ENCODE assay signal across 1 cellular context in the genomic region with DNA sequence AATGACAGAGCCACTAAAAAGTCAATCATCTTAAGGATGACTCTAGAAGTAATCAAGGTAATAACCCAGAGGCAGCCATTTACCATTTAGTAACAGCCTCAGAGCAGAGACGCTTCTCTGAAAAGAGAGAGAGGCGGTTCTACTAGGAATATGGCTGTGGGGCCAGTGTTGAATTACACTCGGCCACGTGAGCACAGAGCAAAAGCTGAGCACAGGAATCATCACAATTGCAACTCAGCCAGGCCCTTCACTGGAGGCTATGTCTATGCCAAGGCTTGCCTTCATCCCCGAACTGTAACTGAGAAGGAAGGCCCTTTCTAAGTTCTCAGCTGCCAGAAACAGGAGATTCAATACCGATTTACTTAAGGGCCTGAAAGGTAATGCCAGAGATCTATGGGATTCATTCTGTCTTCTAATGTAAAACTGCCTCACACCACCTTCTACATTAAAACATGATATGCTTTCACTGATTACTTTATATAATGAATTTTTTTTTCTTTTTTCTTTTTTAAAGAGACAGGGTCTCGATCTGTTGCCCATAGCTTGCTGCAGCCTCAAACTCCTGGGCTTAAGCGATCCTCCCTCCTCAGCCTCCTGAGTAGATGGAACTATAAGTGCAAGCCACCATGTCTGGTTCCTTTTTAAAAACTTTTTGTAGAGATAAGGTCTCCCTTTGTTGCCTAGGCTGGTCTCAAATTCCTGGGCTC.
TF ChIP-seq lines count a peak whose summit lies in the region.

No MANE protein-coding gene starts in this region.

TF ChIP-seq in K562, 482 proteins besides CTCF, POLR2A, EP300 and RAD21 (continued from another document and continues in another):
- TF ChIP-seq, protein P1, sequence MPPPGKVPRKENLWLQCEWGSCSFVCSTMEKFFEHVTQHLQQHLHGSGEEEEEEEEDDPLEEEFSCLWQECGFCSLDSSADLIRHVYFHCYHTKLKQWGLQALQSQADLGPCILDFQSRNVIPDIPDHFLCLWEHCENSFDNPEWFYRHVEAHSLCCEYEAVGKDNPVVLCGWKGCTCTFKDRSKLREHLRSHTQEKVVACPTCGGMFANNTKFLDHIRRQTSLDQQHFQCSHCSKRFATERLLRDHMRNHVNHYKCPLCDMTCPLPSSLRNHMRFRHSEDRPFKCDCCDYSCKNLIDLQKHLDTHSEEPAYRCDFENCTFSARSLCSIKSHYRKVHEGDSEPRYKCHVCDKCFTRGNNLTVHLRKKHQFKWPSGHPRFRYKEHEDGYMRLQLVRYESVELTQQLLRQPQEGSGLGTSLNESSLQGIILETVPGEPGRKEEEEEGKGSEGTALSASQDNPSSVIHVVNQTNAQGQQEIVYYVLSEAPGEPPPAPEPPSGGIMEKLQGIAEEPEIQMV (tag; conservative IDR thresholded peaks at IDR 0.05; ENCODE audit: low read depth): no peak
- no peak for TF ChIP-seq ESRRB (CRISPR knock-in tag; IDR thresholded peaks at IDR 0.05; ENCODE audit: borderline replicate concordance)
- no peak for TF ChIP-seq ZNF12 (CRISPR knock-in tag; IDR thresholded peaks at IDR 0.05)
- TF ChIP-seq, protein P2, sequence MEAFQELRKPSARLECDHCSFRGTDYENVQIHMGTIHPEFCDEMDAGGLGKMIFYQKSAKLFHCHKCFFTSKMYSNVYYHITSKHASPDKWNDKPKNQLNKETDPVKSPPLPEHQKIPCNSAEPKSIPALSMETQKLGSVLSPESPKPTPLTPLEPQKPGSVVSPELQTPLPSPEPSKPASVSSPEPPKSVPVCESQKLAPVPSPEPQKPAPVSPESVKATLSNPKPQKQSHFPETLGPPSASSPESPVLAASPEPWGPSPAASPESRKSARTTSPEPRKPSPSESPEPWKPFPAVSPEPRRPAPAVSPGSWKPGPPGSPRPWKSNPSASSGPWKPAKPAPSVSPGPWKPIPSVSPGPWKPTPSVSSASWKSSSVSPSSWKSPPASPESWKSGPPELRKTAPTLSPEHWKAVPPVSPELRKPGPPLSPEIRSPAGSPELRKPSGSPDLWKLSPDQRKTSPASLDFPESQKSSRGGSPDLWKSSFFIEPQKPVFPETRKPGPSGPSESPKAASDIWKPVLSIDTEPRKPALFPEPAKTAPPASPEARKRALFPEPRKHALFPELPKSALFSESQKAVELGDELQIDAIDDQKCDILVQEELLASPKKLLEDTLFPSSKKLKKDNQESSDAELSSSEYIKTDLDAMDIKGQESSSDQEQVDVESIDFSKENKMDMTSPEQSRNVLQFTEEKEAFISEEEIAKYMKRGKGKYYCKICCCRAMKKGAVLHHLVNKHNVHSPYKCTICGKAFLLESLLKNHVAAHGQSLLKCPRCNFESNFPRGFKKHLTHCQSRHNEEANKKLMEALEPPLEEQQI (IDR thresholded peaks at IDR 0.05): no peak
- TF ChIP-seq TCFL5 (CRISPR knock-in tag; conservative IDR thresholded peaks at IDR 0.05): no peak
- no peak for TF ChIP-seq MAFF (IDR thresholded peaks at IDR 0.05; ENCODE audit: low read length)
- 0 out of 2 replicates have a peak, but pooled peaks have one; percentile 55 for TF ChIP-seq ZNF766 (CRISPR knock-in tag; conservative IDR thresholded peaks at IDR 0.05)
- TF ChIP-seq BCL6 (CRISPR knock-in tag; IDR thresholded peaks at IDR 0.05): no peak
- TF ChIP-seq, protein P3, sequence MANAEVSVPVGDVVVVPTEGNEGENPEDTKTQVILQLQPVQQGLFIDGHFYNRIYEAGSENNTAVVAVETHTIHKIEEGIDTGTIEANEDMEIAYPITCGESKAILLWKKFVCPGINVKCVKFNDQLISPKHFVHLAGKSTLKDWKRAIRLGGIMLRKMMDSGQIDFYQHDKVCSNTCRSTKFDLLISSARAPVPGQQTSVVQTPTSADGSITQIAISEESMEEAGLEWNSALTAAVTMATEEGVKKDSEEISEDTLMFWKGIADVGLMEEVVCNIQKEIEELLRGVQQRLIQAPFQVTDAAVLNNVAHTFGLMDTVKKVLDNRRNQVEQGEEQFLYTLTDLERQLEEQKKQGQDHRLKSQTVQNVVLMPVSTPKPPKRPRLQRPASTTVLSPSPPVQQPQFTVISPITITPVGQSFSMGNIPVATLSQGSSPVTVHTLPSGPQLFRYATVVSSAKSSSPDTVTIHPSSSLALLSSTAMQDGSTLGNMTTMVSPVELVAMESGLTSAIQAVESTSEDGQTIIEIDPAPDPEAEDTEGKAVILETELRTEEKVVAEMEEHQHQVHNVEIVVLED (CRISPR knock-in tag; IDR thresholded peaks at IDR 0.05): no peak
- peak; percentile 44 to 52; a peak in 2 of 4 replicates for TF ChIP-seq TEAD1 (CRISPR knock-in tag; IDR thresholded peaks at IDR 0.05)
- no peak for TF ChIP-seq TARDBP (IDR thresholded peaks at IDR 0.05)
- TF ChIP-seq, protein P4, sequence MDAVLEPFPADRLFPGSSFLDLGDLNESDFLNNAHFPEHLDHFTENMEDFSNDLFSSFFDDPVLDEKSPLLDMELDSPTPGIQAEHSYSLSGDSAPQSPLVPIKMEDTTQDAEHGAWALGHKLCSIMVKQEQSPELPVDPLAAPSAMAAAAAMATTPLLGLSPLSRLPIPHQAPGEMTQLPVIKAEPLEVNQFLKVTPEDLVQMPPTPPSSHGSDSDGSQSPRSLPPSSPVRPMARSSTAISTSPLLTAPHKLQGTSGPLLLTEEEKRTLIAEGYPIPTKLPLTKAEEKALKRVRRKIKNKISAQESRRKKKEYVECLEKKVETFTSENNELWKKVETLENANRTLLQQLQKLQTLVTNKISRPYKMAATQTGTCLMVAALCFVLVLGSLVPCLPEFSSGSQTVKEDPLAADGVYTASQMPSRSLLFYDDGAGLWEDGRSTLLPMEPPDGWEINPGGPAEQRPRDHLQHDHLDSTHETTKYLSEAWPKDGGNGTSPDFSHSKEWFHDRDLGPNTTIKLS (IDR thresholded peaks at IDR 0.05; ENCODE audit: borderline replicate concordance, low read depth): peak; percentile 66; the same call in 1 of the 2 replicates
- TF ChIP-seq IFI16 (CRISPR knock-in tag; IDR thresholded peaks at IDR 0.05): no peak
- TF ChIP-seq SMAD4 (CRISPR knock-in tag; conservative IDR thresholded peaks at IDR 0.05): peak; percentile 73
- TF ChIP-seq, protein P5, sequence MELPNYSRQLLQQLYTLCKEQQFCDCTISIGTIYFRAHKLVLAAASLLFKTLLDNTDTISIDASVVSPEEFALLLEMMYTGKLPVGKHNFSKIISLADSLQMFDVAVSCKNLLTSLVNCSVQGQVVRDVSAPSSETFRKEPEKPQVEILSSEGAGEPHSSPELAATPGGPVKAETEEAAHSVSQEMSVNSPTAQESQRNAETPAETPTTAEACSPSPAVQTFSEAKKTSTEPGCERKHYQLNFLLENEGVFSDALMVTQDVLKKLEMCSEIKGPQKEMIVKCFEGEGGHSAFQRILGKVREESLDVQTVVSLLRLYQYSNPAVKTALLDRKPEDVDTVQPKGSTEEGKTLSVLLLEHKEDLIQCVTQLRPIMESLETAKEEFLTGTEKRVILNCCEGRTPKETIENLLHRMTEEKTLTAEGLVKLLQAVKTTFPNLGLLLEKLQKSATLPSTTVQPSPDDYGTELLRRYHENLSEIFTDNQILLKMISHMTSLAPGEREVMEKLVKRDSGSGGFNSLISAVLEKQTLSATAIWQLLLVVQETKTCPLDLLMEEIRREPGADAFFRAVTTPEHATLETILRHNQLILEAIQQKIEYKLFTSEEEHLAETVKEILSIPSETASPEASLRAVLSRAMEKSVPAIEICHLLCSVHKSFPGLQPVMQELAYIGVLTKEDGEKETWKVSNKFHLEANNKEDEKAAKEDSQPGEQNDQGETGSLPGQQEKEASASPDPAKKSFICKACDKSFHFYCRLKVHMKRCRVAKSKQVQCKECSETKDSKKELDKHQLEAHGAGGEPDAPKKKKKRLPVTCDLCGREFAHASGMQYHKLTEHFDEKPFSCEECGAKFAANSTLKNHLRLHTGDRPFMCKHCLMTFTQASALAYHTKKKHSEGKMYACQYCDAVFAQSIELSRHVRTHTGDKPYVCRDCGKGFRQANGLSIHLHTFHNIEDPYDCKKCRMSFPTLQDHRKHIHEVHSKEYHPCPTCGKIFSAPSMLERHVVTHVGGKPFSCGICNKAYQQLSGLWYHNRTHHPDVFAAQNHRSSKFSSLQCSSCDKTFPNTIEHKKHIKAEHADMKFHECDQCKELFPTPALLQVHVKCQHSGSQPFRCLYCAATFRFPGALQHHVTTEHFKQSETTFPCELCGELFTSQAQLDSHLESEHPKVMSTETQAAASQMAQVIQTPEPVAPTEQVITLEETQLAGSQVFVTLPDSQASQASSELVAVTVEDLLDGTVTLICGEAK (IDR thresholded peaks at IDR 0.05): no peak
- TF ChIP-seq, protein P5 (CRISPR knock-in tag; IDR thresholded peaks at IDR 0.05): no peak
- TF ChIP-seq ELF4 (CRISPR knock-in tag; IDR thresholded peaks at IDR 0.05): 0 out of 2 replicates have a peak, but pooled peaks have one; percentile 58
- TF ChIP-seq ZNF239 (CRISPR knock-in tag; IDR thresholded peaks at IDR 0.05): peak; percentile 43; the same call in 1 of the 2 replicates
- peak; percentile 45; the same call in 1 of the 2 replicates for TF ChIP-seq ERF (CRISPR knock-in tag; IDR thresholded peaks at IDR 0.05)
- no peak for TF ChIP-seq JUND (IDR thresholded peaks at IDR 0.05; ENCODE audit: borderline replicate concordance, low read depth, low read length)
- TF ChIP-seq JUND (tag; IDR thresholded peaks at IDR 0.05; ENCODE audit: borderline replicate concordance, low read depth, low read length): peak; percentile 38; the same call in 2 of the 3 replicates
- TF ChIP-seq, protein P6, sequence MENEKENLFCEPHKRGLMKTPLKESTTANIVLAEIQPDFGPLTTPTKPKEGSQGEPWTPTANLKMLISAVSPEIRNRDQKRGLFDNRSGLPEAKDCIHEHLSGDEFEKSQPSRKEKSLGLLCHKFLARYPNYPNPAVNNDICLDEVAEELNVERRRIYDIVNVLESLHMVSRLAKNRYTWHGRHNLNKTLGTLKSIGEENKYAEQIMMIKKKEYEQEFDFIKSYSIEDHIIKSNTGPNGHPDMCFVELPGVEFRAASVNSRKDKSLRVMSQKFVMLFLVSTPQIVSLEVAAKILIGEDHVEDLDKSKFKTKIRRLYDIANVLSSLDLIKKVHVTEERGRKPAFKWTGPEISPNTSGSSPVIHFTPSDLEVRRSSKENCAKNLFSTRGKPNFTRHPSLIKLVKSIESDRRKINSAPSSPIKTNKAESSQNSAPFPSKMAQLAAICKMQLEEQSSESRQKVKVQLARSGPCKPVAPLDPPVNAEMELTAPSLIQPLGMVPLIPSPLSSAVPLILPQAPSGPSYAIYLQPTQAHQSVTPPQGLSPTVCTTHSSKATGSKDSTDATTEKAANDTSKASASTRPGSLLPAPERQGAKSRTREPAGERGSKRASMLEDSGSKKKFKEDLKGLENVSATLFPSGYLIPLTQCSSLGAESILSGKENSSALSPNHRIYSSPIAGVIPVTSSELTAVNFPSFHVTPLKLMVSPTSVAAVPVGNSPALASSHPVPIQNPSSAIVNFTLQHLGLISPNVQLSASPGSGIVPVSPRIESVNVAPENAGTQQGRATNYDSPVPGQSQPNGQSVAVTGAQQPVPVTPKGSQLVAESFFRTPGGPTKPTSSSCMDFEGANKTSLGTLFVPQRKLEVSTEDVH (IDR thresholded peaks at IDR 0.05; ENCODE audit: low read depth, partially characterized antibody): no peak
- TF ChIP-seq HNRNPL (IDR thresholded peaks at IDR 0.05; ENCODE audit: low read depth, low read length): no peak
- no peak for TF ChIP-seq SIX5 (IDR thresholded peaks at IDR 0.05; ENCODE audit: borderline replicate concordance in 1 of 2, insufficient read depth in 1 of 2, low read depth in 1 of 2, low read length in 2 of 2)
- peak; percentile 39; the same call in 1 of the 2 replicates for TF ChIP-seq MTA3 (IDR thresholded peaks at IDR 0.05; ENCODE audit: borderline replicate concordance)
- no peak for TF ChIP-seq ZNF436 (CRISPR knock-in tag; IDR thresholded peaks at IDR 0.05)
- TF ChIP-seq NRF1 (conservative IDR thresholded peaks at IDR 0.05 in 1 of 2, IDR thresholded peaks at IDR 0.05 in 1 of 2): 0 out of 4 replicates have a peak, but pooled peaks have one; percentile 14 to 15
- TF ChIP-seq, protein P7, sequence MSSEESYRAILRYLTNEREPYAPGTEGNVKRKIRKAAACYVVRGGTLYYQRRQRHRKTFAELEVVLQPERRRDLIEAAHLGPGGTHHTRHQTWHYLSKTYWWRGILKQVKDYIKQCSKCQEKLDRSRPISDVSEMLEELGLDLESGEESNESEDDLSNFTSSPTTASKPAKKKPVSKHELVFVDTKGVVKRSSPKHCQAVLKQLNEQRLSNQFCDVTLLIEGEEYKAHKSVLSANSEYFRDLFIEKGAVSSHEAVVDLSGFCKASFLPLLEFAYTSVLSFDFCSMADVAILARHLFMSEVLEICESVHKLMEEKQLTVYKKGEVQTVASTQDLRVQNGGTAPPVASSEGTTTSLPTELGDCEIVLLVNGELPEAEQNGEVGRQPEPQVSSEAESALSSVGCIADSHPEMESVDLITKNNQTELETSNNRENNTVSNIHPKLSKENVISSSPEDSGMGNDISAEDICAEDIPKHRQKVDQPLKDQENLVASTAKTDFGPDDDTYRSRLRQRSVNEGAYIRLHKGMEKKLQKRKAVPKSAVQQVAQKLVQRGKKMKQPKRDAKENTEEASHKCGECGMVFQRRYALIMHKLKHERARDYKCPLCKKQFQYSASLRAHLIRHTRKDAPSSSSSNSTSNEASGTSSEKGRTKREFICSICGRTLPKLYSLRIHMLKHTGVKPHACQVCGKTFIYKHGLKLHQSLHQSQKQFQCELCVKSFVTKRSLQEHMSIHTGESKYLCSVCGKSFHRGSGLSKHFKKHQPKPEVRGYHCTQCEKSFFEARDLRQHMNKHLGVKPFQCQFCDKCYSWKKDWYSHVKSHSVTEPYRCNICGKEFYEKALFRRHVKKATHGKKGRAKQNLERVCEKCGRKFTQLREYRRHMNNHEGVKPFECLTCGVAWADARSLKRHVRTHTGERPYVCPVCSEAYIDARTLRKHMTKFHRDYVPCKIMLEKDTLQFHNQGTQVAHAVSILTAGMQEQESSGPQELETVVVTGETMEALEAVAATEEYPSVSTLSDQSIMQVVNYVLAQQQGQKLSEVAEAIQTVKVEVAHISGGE (CRISPR knock-in tag; IDR thresholded peaks at IDR 0.05): peak in 1 of 3 experiments; percentile 45; a peak in 1 of 6 replicates
- no peak for TF ChIP-seq ESRRA (IDR thresholded peaks at IDR 0.05; ENCODE audit: borderline replicate concordance, low read depth)
- no peak for TF ChIP-seq ZNF124 (CRISPR knock-in tag; IDR thresholded peaks at IDR 0.05)
